In the genomic region with DNA sequence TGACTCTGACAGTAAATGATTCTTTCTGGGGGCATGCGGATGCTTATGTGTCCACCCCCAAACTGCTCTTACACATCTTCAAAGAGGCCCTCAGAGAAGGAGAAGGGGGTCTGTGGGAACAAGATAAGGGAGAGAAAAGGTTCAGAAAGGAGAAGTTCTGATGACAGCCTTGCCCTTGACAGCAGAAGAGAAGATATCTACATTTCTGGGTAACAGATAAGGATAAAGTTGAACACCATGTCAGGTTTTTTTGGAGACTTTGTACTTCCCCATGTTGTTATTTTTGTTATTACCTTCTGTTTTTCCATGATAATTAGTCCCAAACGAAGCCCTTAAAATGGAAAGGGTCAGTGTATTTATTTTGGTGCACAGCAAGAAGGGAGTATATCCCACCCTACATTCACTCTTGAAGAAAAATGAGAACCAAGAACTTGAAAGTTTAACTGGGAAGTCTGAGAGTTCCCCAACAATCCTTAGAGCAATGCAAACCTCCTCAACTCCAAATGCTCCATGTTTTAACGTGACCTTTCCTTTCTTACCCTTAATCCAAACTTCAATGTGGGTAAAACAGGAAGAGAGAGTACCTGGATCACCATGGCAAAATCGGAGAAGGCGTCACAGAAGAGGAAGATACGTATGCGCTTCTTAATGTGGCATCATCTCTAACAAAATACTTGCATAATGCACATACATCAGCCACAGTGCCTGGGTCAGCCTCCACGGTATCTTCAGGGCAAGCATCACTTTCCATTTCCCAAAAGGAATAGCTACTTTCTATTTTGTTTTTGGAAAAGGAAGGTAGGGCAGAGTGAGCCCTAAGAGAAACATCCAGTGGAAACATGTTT, we compare ENCODE assay signal across 1 cellular context.
TF ChIP-seq lines count a peak whose summit lies in the region.

No MANE protein-coding gene starts in this region.

TF ChIP-seq in K562, 482 proteins besides CTCF, POLR2A, EP300 and RAD21 (continued from another document and continues in another):
- TF ChIP-seq, protein P1, sequence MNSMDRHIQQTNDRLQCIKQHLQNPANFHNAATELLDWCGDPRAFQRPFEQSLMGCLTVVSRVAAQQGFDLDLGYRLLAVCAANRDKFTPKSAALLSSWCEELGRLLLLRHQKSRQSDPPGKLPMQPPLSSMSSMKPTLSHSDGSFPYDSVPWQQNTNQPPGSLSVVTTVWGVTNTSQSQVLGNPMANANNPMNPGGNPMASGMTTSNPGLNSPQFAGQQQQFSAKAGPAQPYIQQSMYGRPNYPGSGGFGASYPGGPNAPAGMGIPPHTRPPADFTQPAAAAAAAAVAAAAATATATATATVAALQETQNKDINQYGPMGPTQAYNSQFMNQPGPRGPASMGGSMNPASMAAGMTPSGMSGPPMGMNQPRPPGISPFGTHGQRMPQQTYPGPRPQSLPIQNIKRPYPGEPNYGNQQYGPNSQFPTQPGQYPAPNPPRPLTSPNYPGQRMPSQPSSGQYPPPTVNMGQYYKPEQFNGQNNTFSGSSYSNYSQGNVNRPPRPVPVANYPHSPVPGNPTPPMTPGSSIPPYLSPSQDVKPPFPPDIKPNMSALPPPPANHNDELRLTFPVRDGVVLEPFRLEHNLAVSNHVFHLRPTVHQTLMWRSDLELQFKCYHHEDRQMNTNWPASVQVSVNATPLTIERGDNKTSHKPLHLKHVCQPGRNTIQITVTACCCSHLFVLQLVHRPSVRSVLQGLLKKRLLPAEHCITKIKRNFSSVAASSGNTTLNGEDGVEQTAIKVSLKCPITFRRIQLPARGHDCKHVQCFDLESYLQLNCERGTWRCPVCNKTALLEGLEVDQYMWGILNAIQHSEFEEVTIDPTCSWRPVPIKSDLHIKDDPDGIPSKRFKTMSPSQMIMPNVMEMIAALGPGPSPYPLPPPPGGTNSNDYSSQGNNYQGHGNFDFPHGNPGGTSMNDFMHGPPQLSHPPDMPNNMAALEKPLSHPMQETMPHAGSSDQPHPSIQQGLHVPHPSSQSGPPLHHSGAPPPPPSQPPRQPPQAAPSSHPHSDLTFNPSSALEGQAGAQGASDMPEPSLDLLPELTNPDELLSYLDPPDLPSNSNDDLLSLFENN (IDR thresholded peaks at IDR 0.05; ENCODE audit: low read depth in 2 of 2, low read length in 2 of 2), result peak in 1 of 2 experiments; percentile 86; a peak in 2 of 4 replicates
- TF ChIP-seq KAT8 (IDR thresholded peaks at IDR 0.05; ENCODE audit: low read depth) (no peak), L3MBTL2 (IDR thresholded peaks at IDR 0.05) (no peak; the same call in 1 of the 2 replicates), ZBTB17 (CRISPR knock-in tag; IDR thresholded peaks at IDR 0.05) (0 out of 2 replicates have a peak, but pooled peaks have one; percentile 16), EGR1 (conservative IDR thresholded peaks at IDR 0.05) (peak; percentile 61), ZNF589 (CRISPR knock-in tag; IDR thresholded peaks at IDR 0.05; ENCODE audit: low read depth) (peak; percentile 75; the same call in 1 of the 2 replicates), MAFK (IDR thresholded peaks at IDR 0.05; ENCODE audit: low read length) (peak; percentile 24; the same call in 1 of the 2 replicates), KLF16 (IDR thresholded peaks at IDR 0.05) (peak; percentile 95), ZKSCAN1 (IDR thresholded peaks at IDR 0.05; ENCODE audit: low read depth, low read length) (no peak), ZNF121 (CRISPR knock-in tag; conservative IDR thresholded peaks at IDR 0.05) (no peak), ZNF217 (CRISPR knock-in tag; IDR thresholded peaks at IDR 0.05) (no peak), SNIP1 (IDR thresholded peaks at IDR 0.05; ENCODE audit: low read depth) (no peak), ZNF197 (CRISPR knock-in tag; IDR thresholded peaks at IDR 0.05; ENCODE audit: low read depth) (peak; percentile 83; the same call in 1 of the 2 replicates), RNF2 (IDR thresholded peaks at IDR 0.05) (peak; percentile 94), POLR2B (IDR thresholded peaks at IDR 0.05; ENCODE audit: low read depth, partially characterized antibody) (no peak), KDM4B (IDR thresholded peaks at IDR 0.05; ENCODE audit: borderline replicate concordance in 2 of 2, low read depth in 1 of 2) (no peak), PTRF (tag; IDR thresholded peaks at IDR 0.05) (no peak), TBP (optimal IDR thresholded peaks at IDR 0.05; ENCODE audit: low read depth, low read length) (no peak), GABPA (tag; conservative IDR thresholded peaks at IDR 0.05; ENCODE audit: low read depth) (peak; percentile 34; the same call in 1 of the 2 replicates), RB1 (IDR thresholded peaks at IDR 0.05; ENCODE audit: low read depth) (peak; percentile 17; the same call in 1 of the 2 replicates), BACH1 (tag; IDR thresholded peaks at IDR 0.05) (no peak), ZNF316 (IDR thresholded peaks at IDR 0.05) (no peak), EHMT2 (IDR thresholded peaks at IDR 0.05) (peak; percentile 25; the same call in 1 of the 2 replicates), CTBP1 (IDR thresholded peaks at IDR 0.05; ENCODE audit: borderline replicate concordance) (peak; percentile 87), TAF7 (tag; IDR thresholded peaks at IDR 0.05) (no peak), JUNB (CRISPR knock-in tag; conservative IDR thresholded peaks at IDR 0.05) (no peak), MTA3 (IDR thresholded peaks at IDR 0.05; ENCODE audit: borderline replicate concordance) (no peak; the same call in 1 of the 2 replicates), ZNF696 (CRISPR knock-in tag; conservative IDR thresholded peaks at IDR 0.05) (no peak)
- TF ChIP-seq, protein P2, sequence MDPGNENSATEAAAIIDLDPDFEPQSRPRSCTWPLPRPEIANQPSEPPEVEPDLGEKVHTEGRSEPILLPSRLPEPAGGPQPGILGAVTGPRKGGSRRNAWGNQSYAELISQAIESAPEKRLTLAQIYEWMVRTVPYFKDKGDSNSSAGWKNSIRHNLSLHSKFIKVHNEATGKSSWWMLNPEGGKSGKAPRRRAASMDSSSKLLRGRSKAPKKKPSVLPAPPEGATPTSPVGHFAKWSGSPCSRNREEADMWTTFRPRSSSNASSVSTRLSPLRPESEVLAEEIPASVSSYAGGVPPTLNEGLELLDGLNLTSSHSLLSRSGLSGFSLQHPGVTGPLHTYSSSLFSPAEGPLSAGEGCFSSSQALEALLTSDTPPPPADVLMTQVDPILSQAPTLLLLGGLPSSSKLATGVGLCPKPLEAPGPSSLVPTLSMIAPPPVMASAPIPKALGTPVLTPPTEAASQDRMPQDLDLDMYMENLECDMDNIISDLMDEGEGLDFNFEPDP (CRISPR knock-in tag; IDR thresholded peaks at IDR 0.05), result no peak
- TF ChIP-seq, protein P3, sequence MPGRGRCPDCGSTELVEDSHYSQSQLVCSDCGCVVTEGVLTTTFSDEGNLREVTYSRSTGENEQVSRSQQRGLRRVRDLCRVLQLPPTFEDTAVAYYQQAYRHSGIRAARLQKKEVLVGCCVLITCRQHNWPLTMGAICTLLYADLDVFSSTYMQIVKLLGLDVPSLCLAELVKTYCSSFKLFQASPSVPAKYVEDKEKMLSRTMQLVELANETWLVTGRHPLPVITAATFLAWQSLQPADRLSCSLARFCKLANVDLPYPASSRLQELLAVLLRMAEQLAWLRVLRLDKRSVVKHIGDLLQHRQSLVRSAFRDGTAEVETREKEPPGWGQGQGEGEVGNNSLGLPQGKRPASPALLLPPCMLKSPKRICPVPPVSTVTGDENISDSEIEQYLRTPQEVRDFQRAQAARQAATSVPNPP (IDR thresholded peaks at IDR 0.05; ENCODE audit: borderline replicate concordance, insufficient read depth, insufficient read length), result no peak
- TF ChIP-seq, protein P4, sequence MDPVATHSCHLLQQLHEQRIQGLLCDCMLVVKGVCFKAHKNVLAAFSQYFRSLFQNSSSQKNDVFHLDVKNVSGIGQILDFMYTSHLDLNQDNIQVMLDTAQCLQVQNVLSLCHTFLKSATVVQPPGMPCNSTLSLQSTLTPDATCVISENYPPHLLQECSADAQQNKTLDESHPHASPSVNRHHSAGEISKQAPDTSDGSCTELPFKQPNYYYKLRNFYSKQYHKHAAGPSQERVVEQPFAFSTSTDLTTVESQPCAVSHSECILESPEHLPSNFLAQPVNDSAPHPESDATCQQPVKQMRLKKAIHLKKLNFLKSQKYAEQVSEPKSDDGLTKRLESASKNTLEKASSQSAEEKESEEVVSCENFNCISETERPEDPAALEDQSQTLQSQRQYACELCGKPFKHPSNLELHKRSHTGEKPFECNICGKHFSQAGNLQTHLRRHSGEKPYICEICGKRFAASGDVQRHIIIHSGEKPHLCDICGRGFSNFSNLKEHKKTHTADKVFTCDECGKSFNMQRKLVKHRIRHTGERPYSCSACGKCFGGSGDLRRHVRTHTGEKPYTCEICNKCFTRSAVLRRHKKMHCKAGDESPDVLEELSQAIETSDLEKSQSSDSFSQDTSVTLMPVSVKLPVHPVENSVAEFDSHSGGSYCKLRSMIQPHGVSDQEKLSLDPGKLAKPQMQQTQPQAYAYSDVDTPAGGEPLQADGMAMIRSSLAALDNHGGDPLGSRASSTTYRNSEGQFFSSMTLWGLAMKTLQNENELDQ (CRISPR knock-in tag; IDR thresholded peaks at IDR 0.05; ENCODE audit: borderline replicate concordance), result no peak
- TF ChIP-seq, protein P5, sequence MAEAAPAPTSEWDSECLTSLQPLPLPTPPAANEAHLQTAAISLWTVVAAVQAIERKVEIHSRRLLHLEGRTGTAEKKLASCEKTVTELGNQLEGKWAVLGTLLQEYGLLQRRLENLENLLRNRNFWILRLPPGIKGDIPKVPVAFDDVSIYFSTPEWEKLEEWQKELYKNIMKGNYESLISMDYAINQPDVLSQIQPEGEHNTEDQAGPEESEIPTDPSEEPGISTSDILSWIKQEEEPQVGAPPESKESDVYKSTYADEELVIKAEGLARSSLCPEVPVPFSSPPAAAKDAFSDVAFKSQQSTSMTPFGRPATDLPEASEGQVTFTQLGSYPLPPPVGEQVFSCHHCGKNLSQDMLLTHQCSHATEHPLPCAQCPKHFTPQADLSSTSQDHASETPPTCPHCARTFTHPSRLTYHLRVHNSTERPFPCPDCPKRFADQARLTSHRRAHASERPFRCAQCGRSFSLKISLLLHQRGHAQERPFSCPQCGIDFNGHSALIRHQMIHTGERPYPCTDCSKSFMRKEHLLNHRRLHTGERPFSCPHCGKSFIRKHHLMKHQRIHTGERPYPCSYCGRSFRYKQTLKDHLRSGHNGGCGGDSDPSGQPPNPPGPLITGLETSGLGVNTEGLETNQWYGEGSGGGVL (CRISPR knock-in tag; IDR thresholded peaks at IDR 0.05), result no peak
- TF ChIP-seq, protein P6, sequence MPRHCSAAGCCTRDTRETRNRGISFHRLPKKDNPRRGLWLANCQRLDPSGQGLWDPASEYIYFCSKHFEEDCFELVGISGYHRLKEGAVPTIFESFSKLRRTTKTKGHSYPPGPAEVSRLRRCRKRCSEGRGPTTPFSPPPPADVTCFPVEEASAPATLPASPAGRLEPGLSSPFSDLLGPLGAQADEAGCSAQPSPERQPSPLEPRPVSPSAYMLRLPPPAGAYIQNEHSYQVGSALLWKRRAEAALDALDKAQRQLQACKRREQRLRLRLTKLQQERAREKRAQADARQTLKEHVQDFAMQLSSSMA (CRISPR knock-in tag; IDR thresholded peaks at IDR 0.05), result no peak
- TF ChIP-seq, protein P7, sequence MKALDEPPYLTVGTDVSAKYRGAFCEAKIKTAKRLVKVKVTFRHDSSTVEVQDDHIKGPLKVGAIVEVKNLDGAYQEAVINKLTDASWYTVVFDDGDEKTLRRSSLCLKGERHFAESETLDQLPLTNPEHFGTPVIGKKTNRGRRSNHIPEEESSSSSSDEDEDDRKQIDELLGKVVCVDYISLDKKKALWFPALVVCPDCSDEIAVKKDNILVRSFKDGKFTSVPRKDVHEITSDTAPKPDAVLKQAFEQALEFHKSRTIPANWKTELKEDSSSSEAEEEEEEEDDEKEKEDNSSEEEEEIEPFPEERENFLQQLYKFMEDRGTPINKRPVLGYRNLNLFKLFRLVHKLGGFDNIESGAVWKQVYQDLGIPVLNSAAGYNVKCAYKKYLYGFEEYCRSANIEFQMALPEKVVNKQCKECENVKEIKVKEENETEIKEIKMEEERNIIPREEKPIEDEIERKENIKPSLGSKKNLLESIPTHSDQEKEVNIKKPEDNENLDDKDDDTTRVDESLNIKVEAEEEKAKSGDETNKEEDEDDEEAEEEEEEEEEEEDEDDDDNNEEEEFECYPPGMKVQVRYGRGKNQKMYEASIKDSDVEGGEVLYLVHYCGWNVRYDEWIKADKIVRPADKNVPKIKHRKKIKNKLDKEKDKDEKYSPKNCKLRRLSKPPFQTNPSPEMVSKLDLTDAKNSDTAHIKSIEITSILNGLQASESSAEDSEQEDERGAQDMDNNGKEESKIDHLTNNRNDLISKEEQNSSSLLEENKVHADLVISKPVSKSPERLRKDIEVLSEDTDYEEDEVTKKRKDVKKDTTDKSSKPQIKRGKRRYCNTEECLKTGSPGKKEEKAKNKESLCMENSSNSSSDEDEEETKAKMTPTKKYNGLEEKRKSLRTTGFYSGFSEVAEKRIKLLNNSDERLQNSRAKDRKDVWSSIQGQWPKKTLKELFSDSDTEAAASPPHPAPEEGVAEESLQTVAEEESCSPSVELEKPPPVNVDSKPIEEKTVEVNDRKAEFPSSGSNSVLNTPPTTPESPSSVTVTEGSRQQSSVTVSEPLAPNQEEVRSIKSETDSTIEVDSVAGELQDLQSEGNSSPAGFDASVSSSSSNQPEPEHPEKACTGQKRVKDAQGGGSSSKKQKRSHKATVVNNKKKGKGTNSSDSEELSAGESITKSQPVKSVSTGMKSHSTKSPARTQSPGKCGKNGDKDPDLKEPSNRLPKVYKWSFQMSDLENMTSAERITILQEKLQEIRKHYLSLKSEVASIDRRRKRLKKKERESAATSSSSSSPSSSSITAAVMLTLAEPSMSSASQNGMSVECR (CRISPR knock-in tag; IDR thresholded peaks at IDR 0.05), result no peak
- TF ChIP-seq, protein P8, sequence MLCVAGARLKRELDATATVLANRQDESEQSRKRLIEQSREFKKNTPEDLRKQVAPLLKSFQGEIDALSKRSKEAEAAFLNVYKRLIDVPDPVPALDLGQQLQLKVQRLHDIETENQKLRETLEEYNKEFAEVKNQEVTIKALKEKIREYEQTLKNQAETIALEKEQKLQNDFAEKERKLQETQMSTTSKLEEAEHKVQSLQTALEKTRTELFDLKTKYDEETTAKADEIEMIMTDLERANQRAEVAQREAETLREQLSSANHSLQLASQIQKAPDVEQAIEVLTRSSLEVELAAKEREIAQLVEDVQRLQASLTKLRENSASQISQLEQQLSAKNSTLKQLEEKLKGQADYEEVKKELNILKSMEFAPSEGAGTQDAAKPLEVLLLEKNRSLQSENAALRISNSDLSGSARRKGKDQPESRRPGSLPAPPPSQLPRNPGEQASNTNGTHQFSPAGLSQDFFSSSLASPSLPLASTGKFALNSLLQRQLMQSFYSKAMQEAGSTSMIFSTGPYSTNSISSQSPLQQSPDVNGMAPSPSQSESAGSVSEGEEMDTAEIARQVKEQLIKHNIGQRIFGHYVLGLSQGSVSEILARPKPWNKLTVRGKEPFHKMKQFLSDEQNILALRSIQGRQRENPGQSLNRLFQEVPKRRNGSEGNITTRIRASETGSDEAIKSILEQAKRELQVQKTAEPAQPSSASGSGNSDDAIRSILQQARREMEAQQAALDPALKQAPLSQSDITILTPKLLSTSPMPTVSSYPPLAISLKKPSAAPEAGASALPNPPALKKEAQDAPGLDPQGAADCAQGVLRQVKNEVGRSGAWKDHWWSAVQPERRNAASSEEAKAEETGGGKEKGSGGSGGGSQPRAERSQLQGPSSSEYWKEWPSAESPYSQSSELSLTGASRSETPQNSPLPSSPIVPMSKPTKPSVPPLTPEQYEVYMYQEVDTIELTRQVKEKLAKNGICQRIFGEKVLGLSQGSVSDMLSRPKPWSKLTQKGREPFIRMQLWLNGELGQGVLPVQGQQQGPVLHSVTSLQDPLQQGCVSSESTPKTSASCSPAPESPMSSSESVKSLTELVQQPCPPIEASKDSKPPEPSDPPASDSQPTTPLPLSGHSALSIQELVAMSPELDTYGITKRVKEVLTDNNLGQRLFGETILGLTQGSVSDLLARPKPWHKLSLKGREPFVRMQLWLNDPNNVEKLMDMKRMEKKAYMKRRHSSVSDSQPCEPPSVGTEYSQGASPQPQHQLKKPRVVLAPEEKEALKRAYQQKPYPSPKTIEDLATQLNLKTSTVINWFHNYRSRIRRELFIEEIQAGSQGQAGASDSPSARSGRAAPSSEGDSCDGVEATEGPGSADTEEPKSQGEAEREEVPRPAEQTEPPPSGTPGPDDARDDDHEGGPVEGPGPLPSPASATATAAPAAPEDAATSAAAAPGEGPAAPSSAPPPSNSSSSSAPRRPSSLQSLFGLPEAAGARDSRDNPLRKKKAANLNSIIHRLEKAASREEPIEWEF (CRISPR knock-in tag; IDR thresholded peaks at IDR 0.05), result no peak
